8 cellular contexts compared by ENCODE assay signal in the genomic region with DNA sequence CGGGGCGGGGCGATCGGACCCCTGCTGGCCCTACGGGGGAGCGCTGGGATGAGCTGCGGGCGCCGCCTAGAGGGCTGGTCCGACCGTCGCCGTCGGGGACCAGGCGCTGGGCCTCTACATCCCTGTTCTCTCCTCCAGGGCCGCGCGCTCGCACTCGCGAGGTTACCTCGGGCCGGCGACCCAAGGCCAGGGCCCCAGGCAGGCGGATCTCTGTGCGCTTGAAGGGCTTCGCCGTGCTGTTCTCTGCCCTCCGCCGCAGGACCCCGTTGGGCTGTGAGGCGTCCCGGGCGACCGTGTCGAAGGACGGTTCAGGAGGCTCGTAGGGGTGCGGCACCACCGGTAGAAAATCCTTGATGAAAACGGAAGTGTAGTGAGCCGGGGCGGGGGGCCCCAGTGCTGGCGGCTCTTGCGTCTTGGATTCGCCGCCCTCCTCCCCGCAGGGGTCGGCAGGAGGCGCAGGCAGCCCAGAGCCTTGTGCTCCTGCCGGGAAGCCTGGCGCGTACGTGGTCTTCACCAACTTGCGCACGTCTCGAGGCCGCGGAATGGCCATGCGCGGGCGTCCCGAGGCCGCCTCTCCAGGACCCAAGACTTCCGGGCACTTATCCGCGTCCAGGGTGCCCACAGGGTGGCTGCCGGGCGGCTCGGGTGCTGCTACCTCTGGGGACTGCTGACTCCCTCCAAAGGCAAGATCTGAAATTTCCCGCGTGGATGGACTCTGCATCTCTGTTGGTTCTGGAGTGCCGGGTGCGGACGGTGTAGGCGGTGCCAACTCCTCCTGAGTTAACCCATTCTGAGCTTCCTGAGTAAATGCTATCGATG. TPM values are rescaled to one million over a fixed set of nuclear protein-coding genes. Genes with fewer than 3 reads are reported as not detected.
DNase-seq lines count a peak whose midpoint lies in the region; ATAC-seq, FAIRE-seq and TF ChIP-seq lines count a peak whose summit lies in the region.

No MANE protein-coding gene starts in this region.

- no peak for TF ChIP-seq POLR2A in body of pancreas (IDR thresholded peaks at IDR 0.05)

- H3K27ac ChIP-seq in body of pancreas (no peak overlapping the region), kidney (ENCODE audit: low read depth in 2 of 2, low read length in 2 of 2) (no peak overlapping the region)

- DNase-seq in DMS79 treated with DMSO at 0.1 percent for 48 hours (lab: John Stamatoyannopoulos, UW) (peak; percentile 47), HuH-7 (ENCODE audit: low spot score) (peak; percentile 97), T-helper 9 cell (peak; percentile 70), body of pancreas (peak; percentile 38 to 51 (median 46)), kidney (peak; percentile 88), mesenteric fat pad (ENCODE audit: low spot score) (no peak)
- peak; percentile 43 to 57 (median 54) for DNase-seq in stimulated activated CD4-positive, alpha-beta T cell treated with anti-CD3 and anti-CD28 coated beads, TNF-alpha, amount 100 ng/mL, for 4 hours (ENCODE audit: low read depth in 3 of 3)

- peak overlapping the region; percentile 9 to 25 for H3K4me3 ChIP-seq in body of pancreas
- H3K4me3 ChIP-seq in kidney (ENCODE audit: low read length in 2 of 2) = peak overlapping the region; percentile 42 to 59

- 4 to 5% methylated on average over 10 to 69 of the region's 77 CpGs for whole genome bisulfite sequencing in body of pancreas, 2 donors

- ATAC-seq in GM21367 (IDR thresholded peaks at IDR 0.05; ENCODE audit: unreplicated experiment) (peak; percentile 31), body of pancreas (peak; percentile 22)

- H3K36me3 ChIP-seq in body of pancreas (replicated peaks in 1 of 2; ENCODE audit: insufficient read depth in 1 of 2, low read depth in 2 of 2) (no peaks in the 10 kb centered on the region), kidney (ENCODE audit: control insufficient read depth in 1 of 2, insufficient read depth in 2 of 2, low read length in 2 of 2) (no peaks in the 10 kb centered on the region)

- peaks cover 0 to 11% of the 10 kb centered on the region in 2 donors for H3K27me3 ChIP-seq in body of pancreas

- intact Hi-C loops in body of pancreas (cut with DNase I) = no loop called here
- intact Hi-C loops in kidney (cut with DNase I) = no loop called here

- FAIRE-seq in kidney (lab: Jason Lieb, UNC) = no peak

- H3K4me1 ChIP-seq in body of pancreas (peaks cover 37% of the 10 kb centered on the region), kidney (ENCODE audit: control insufficient read depth in 1 of 2, insufficient read depth in 1 of 2, low read depth in 1 of 2, low read length in 2 of 2) (peaks cover 3 to 16% of the 10 kb centered on the region in 2 donors)

- H3K9me3 ChIP-seq in body of pancreas (no peaks in the 10 kb centered on the region), kidney (ENCODE audit: control insufficient read depth in 1 of 2, low read length in 2 of 2) (no peaks in the 10 kb centered on the region)

- TF ChIP-seq CTCF in body of pancreas (IDR thresholded peaks at IDR 0.05) (peak in 6 of 7 experiments; percentile 25 to 62 (median 38)), kidney (IDR thresholded peaks at IDR 0.05; ENCODE audit: borderline replicate concordance, extremely low read depth, insufficient read depth) (peak; percentile 39)

- peak overlapping the region in 1 of 2 donors; percentile 65 for H3K9ac ChIP-seq in kidney (ENCODE audit: low read length in 2 of 2)

RNA-seq across cellular contexts. Expression of a gene that starts 2.0 kb away (rescaled TPM):
- total RNA-seq in body of pancreas (1 to 10 TPM in 1 of 2 donors, under 1 TPM in 1; 0.52 to 1.3 TPM), kidney (3.8 TPM), mesenteric fat pad (2.1 TPM)
- polyA plus RNA-seq in kidney (ENCODE audit: insufficient read depth, low read depth, low replicate concordance) = 1.5 TPM

RNA-seq across cellular contexts. Expression of a gene that starts 3.2 kb away (rescaled TPM):
- total RNA-seq in body of pancreas (10 to 100 TPM in 1 of 2 donors, not detected in 1; 12.2 TPM), kidney (49.6 TPM), mesenteric fat pad (0.61 TPM)
- polyA plus RNA-seq in kidney (ENCODE audit: insufficient read depth, low read depth, low replicate concordance) = 1.2 TPM

RNA-seq across cellular contexts. Expression of a gene that starts 9.8 kb away (rescaled TPM):
- total RNA-seq in body of pancreas (under 1 TPM; 0.66 to 0.78 TPM), kidney (3.5 TPM), mesenteric fat pad (not detected)
- 31.9 TPM for polyA plus RNA-seq in kidney (ENCODE audit: insufficient read depth, low read depth, low replicate concordance)

RNA-seq across cellular contexts. Expression of a gene that starts 11.0 kb away (rescaled TPM):
- total RNA-seq in body of pancreas = 10 to 100 TPM in 1 of 2 donors, not detected in 1; 18.9 TPM
- total RNA-seq in kidney = 6.8 TPM
- 21.6 TPM for polyA plus RNA-seq in kidney (ENCODE audit: insufficient read depth, low read depth, low replicate concordance)
- 2.0 TPM for total RNA-seq in mesenteric fat pad

RNA-seq across cellular contexts. Expression of a gene that starts 46.4 kb away (rescaled TPM):
- total RNA-seq in body of pancreas = 1 to 10 TPM; 1.6 to 3.0 TPM
- 13.7 TPM for total RNA-seq in kidney
- polyA plus RNA-seq in kidney (ENCODE audit: insufficient read depth, low read depth, low replicate concordance) = 3.9 TPM
- total RNA-seq in mesenteric fat pad = 8.4 TPM
